12 cellular contexts compared by ENCODE assay signal in the genomic region with DNA sequence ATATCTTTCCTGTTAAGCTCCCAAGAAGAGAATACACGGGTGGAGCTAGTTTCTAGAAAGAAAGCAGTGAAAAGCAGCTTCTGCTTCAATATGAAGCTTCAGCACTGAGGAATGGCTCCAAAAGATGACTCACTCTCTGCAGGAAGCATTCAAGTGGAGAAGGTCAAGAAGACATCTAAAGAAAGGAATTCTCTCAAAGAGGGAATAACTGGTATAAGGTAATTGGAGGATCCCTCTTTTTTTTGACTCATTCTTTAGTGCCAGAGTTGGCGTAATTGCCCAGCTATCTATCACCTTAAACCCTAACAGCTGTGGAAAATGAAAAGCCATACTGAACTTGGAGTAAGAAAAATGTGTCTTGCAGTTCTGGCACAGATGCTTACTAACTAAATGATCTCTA. TPM values are rescaled to one million over a fixed set of nuclear protein-coding genes. Genes with fewer than 3 reads are reported as not detected.
DNase-seq lines count a peak whose midpoint lies in the region; ATAC-seq, FAIRE-seq and TF ChIP-seq lines count a peak whose summit lies in the region.
"Had no signal": no experiment of that assay in that cellular context is flagged by ENCODE, and none has a peak within 500 bp of the region (broad histone marks: within the 10 kb centered on the region; RNA-seq: fewer than 3 reads in every experiment).

No MANE protein-coding gene starts in this region.

- H3K9me3 Mint-ChIP-seq in activated naive CD8-positive, alpha-beta T cell treated with anti-CD3 and anti-CD28 coated beads for 36 hours: no peaks in the 10 kb centered on the region
- H3K9me3 Mint-ChIP-seq: activated naive CD4-positive, alpha-beta T cell treated with anti-CD3 and anti-CD28 coated beads, Interleukin-2, amount 50 U/mL, for 24 hours had no signal

- H3K36me3 Mint-ChIP-seq in activated naive CD8-positive, alpha-beta T cell treated with anti-CD3 and anti-CD28 coated beads for 36 hours: no peaks in the 10 kb centered on the region
- peaks cover 2% of the 10 kb centered on the region for H3K36me3 Mint-ChIP-seq in T-helper 17 cell (ENCODE audit: low read depth)
- H3K36me3 Mint-ChIP-seq: activated naive CD4-positive, alpha-beta T cell treated with anti-CD3 and anti-CD28 coated beads, Interleukin-2, amount 50 U/mL, for 24 hours had no signal

- peaks cover 5% of the 10 kb centered on the region for H3K27me3 Mint-ChIP-seq in activated naive CD8-positive, alpha-beta T cell treated with anti-CD3 and anti-CD28 coated beads for 36 hours
- no peaks in the 10 kb centered on the region for H3K27me3 Mint-ChIP-seq in T-helper 17 cell

- WGBS in smooth muscle cell (ENCODE audit: low lambda C conversion rate): 35% methylated on average over 2 of the region's 2 CpGs

- H3K4me1 Mint-ChIP-seq in activated naive CD8-positive, alpha-beta T cell treated with anti-CD3 and anti-CD28 coated beads for 36 hours: peaks cover 7% of the 10 kb centered on the region
- peaks cover 10% of the 10 kb centered on the region for H3K4me1 Mint-ChIP-seq in T-helper 17 cell

- peak overlapping the region; percentile 48 for H3K4me2 ChIP-seq in smooth muscle cell

- in situ Hi-C loops in SK-MEL-5 (cut with HindIII; ENCODE audit: low pct_unique_long_range_greater_than_20kb, low sequenced_read_pairs): no loop called here

- H3K36me3 ChIP-seq in smooth muscle cell (ENCODE audit: low read depth): no peaks in the 10 kb centered on the region

- intact Hi-C loops in dorsolateral prefrontal cortex (cut with DNase I): no loop called here

- no peak overlapping the region for H3K9ac ChIP-seq in smooth muscle cell (ENCODE audit: low read depth)

- H3K27ac Mint-ChIP-seq in activated naive CD8-positive, alpha-beta T cell treated with anti-CD3 and anti-CD28 coated beads for 36 hours: no peak overlapping the region
- H3K27ac Mint-ChIP-seq in T-helper 17 cell: no peak overlapping the region
- H3K27ac Mint-ChIP-seq: activated naive CD4-positive, alpha-beta T cell treated with anti-CD3 and anti-CD28 coated beads, Interleukin-2, amount 50 U/mL, for 24 hours; T-helper 2 cell treated with Interferon-gamma antibody and Interleukin-4, amounts not matched to agents 5 μg/mL and 100 μg/mL, for 36 hours had no signal

- no peak overlapping the region for H3K4me3 Mint-ChIP-seq in activated naive CD8-positive, alpha-beta T cell treated with anti-CD3 and anti-CD28 coated beads for 36 hours
- no peak overlapping the region for H3K4me3 Mint-ChIP-seq in T-helper 17 cell
- H3K4me3 Mint-ChIP-seq: activated naive CD4-positive, alpha-beta T cell treated with anti-CD3 and anti-CD28 coated beads, Interleukin-2, amount 50 U/mL, for 24 hours; T-helper 2 cell treated with Interferon-gamma antibody and Interleukin-4, amounts not matched to agents 5 μg/mL and 100 μg/mL, for 36 hours had no signal

- H3K9me3 ChIP-seq in smooth muscle cell (replicated peaks; ENCODE audit: low read depth): no peaks in the 10 kb centered on the region
- no peaks in the 10 kb centered on the region for H3K9me3 ChIP-seq in T-helper 17 cell (ENCODE audit: control insufficient read depth, low read length, poor library complexity, severe bottlenecking)

- no peak overlapping the region for H2AFZ ChIP-seq in smooth muscle cell (ENCODE audit: low read depth)

- no peak for TF ChIP-seq CTCF in fibroblast of mammary gland (conservative IDR thresholded peaks at IDR 0.05; ENCODE audit: control insufficient read depth, insufficient read depth, low read depth, low read length)
- no peak for TF ChIP-seq CTCF in smooth muscle cell (IDR thresholded peaks at IDR 0.05; ENCODE audit: borderline replicate concordance, insufficient read depth, poor library complexity, severe bottlenecking)
- TF ChIP-seq CTCF in dorsolateral prefrontal cortex (IDR thresholded peaks at IDR 0.05 in 54 of 56, conservative IDR thresholded peaks at IDR 0.05 in 2 of 56; ENCODE audit: low read depth in 1 of 56, partially characterized antibody in 56 of 56): no peak

- H3K4me1 ChIP-seq in smooth muscle cell (ENCODE audit: low read depth): peaks cover 3% of the 10 kb centered on the region

- peak overlapping the region; percentile 23 for H3K4me3 ChIP-seq in fibroblast of mammary gland (ENCODE audit: control insufficient read depth, low read depth, low read length)
- H3K4me3 ChIP-seq in smooth muscle cell: no peak overlapping the region
- H3K4me3 ChIP-seq in dorsolateral prefrontal cortex: no peak overlapping the region

- ATAC-seq in T-helper 17 cell: no peak

- no peaks in the 10 kb centered on the region for H3F3A ChIP-seq in smooth muscle cell (ENCODE audit: low read depth)

- H3K27me3 ChIP-seq in smooth muscle cell (ENCODE audit: low read depth) (no peaks in the 10 kb centered on the region), dorsolateral prefrontal cortex (peaks cover 0 to 40% (median 6%) of the 10 kb centered on the region in 45 donors)

- DNase-seq in GM19239 (ENCODE audit: insufficient read length, low spot score) (no peak), SK-MEL-5 (ENCODE audit: low read depth, low spot score) (peak; percentile 16), fibroblast of mammary gland (ENCODE audit: low read depth) (peak; percentile 89), smooth muscle cell (lab: John Stamatoyannopoulos, UW; ENCODE audit: unreplicated experiment) (no peak), dorsolateral prefrontal cortex (no peak), T-helper 17 cell (no peak)
- no peak for DNase-seq in activated naive CD8-positive, alpha-beta T cell treated with anti-CD3 and anti-CD28 coated beads for 36 hours
- no peak for DNase-seq in central memory CD4-positive, alpha-beta T cell
- DNase-seq: DMS79, NCI-H1436 had no signal

- FAIRE-seq in GM19239 (lab: Jason Lieb, UNC): peak; percentile 11

- H3K79me2 ChIP-seq in smooth muscle cell (ENCODE audit: low read depth): peaks cover 21% of the 10 kb centered on the region

- peak overlapping the region; percentile 64 for H3K27ac ChIP-seq in smooth muscle cell (ENCODE audit: low read depth)
- no peak overlapping the region for H3K27ac ChIP-seq in dorsolateral prefrontal cortex

- H4K20me1 ChIP-seq in smooth muscle cell (ENCODE audit: low read depth): peaks cover 35% of the 10 kb centered on the region

RNA-seq across cellular contexts. Expression of a gene that starts 3.5 kb away (rescaled TPM):
- total RNA-seq in SK-MEL-5 (2014; rRNA removed; shearing (Covaris generic)): 17.1 and 19.5 TPM in 2 replicates
- polyA plus RNA-seq in SK-MEL-5 (2015; cell fraction: cytosol; rRNA removed): 13.5 and 14.4 TPM in 2 replicates
- polyA plus RNA-seq in SK-MEL-5 (2015; cell fraction: nucleus; rRNA removed): 66.8 and 86.2 TPM in 2 replicates
- 7.6 and 12.7 TPM in 2 replicates for total RNA-seq in smooth muscle cell
- 4.3 and 6.2 TPM in 2 replicates for polyA plus RNA-seq in smooth muscle cell
- total RNA-seq in activated naive CD8-positive, alpha-beta T cell treated with anti-CD3 and anti-CD28 coated beads for 36 hours: under 1 TPM; 0.87 to 0.92 TPM
- 1 to 10 TPM in 110 of 120 experiments, under 1 TPM in 10; 0.52 to 6.9 (median 1.9) TPM for total RNA-seq in dorsolateral prefrontal cortex
- total RNA-seq in T-helper 17 cell: under 1 TPM; 0.32 to 0.37 TPM

Comparison
In these comparisons a context has a peak if more than half of its experiments do, and no peak if none do; other contexts are left out.
1. DNase-seq: peak in SK-MEL-5 (single experiment) and fibroblast of mammary gland (single experiment); none in GM19239 (single experiment), smooth muscle cell (single experiment), activated naive CD8-positive, alpha-beta T cell treated with anti-CD3 and anti-CD28 coated beads for 36 hours (single experiment), dorsolateral prefrontal cortex (0 of 10), central memory CD4-positive, alpha-beta T cell (single experiment) and T-helper 17 cell (0 of 3).